In the genomic region with DNA sequence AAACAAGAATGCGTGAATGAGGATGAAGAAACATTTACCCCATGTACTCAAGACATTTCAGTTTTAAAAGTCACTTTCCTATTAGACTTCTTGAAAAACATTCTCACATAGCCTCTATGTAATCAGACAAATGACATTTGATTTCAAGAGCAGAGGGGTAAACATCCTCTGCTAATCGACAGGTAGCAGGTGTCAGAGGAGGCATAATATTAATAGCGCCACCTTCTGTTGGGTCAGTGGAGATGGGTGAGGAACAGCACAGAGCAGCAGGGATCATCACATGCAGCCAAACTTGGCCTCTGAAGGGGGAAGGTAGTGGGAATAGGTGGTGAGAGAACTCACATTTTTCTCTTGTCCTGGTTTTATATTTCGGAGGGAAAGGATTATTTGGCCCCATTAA, we compare ENCODE assay signal across 8 cellular contexts. TPM values are rescaled to one million over a fixed set of nuclear protein-coding genes. Genes with fewer than 3 reads are reported as not detected.
DNase-seq lines count a peak whose midpoint lies in the region; ATAC-seq and TF ChIP-seq lines count a peak whose summit lies in the region.

No MANE protein-coding gene starts in this region.

- H3K9me3 Mint-ChIP-seq in HFFc6: no peaks in the 10 kb centered on the region
- peaks cover 6% of the 10 kb centered on the region; the same call in 1 of the 2 replicates for H3K9me3 Mint-ChIP-seq in WTC11
- no peaks in the 10 kb centered on the region for H3K9me3 Mint-ChIP-seq in CD8-positive, alpha-beta memory T cell

- H3K4me3 Mint-ChIP-seq in HFFc6: no peak overlapping the region
- no peak overlapping the region for H3K4me3 Mint-ChIP-seq in WTC11
- H3K4me3 Mint-ChIP-seq in CD8-positive, alpha-beta memory T cell: peak overlapping the region in 2 of 7 donors; percentile 8 to 87

- TF ChIP-seq EP300 in suprapubic skin (IDR thresholded peaks at IDR 0.05): no peak

- POLR2A ChIA-PET in WTC11 (lab: Charles Lee): no interaction called here
- POLR2A ChIA-PET in CD8-positive, alpha-beta memory T cell (lab: Charles Lee): no interaction called here

- H3K36me3 Mint-ChIP-seq in HFFc6 (ENCODE audit: low read depth) (no peaks in the 10 kb centered on the region; the same call in 1 of the 2 replicates), WTC11 (peaks cover 37% of the 10 kb centered on the region)
- peaks cover 0 to 35% (median 6%) of the 10 kb centered on the region in 3 donors for H3K36me3 Mint-ChIP-seq in CD8-positive, alpha-beta memory T cell

- 63% methylated on average over 4 of the region's 4 CpGs for WGBS in liver
- 72% methylated on average over 4 of the region's 4 CpGs for WGBS in suprapubic skin

- ATAC-seq in WTC11 (peak; percentile 45), GM19395 (IDR thresholded peaks at IDR 0.05; ENCODE audit: unreplicated experiment) (no peak)

- H3K4me1 ChIP-seq in liver (ENCODE audit: control insufficient read depth in 4 of 4, insufficient read depth in 4 of 4, low read length in 3 of 4) (peaks cover 0 to 15% (median 13%) of the 10 kb centered on the region in 4 donors), suprapubic skin (peaks cover 20% of the 10 kb centered on the region)
- peaks cover 14% of the 10 kb centered on the region for H3K4me1 ChIP-seq in CD8-positive, alpha-beta memory T cell (ENCODE audit: insufficient read depth, low read length)

- TF ChIP-seq RAD21 in liver (IDR thresholded peaks at IDR 0.05): peak; percentile 40 to 68

- H3K27me3 Mint-ChIP-seq in HFFc6 (ENCODE audit: insufficient read depth) (0 out of 2 replicates have a peak, but pooled peaks cover 1% of the 10 kb centered on the region), WTC11 (ENCODE audit: low read depth) (peaks cover 15% of the 10 kb centered on the region)
- peaks cover 0 to 2% of the 10 kb centered on the region in 2 donors for H3K27me3 Mint-ChIP-seq in CD8-positive, alpha-beta memory T cell

- H3K9me3 ChIP-seq in liver (ENCODE audit: control insufficient read depth in 4 of 4, low read length in 3 of 4) (no peaks in the 10 kb centered on the region), suprapubic skin (no peaks in the 10 kb centered on the region)
- no peaks in the 10 kb centered on the region for H3K9me3 ChIP-seq in CD8-positive, alpha-beta memory T cell (ENCODE audit: low read length)

- TF ChIP-seq CTCF in HFFc6 (IDR thresholded peaks at IDR 0.05) (peak; percentile 78), WTC11 (IDR thresholded peaks at IDR 0.05) (peak; percentile 39; the same call in 1 of the 2 replicates), liver (IDR thresholded peaks at IDR 0.05; ENCODE audit: low read depth, low read length, missing input control) (peak; percentile 31), suprapubic skin (IDR thresholded peaks at IDR 0.05) (peak in 1 of 2 donors; percentile 12)

- no peak overlapping the region for H3K4me3 ChIP-seq in liver (ENCODE audit: low read depth in 1 of 3, low read length in 3 of 3)
- H3K4me3 ChIP-seq in suprapubic skin: no peak overlapping the region
- no peak overlapping the region for H3K4me3 ChIP-seq in CD8-positive, alpha-beta memory T cell (ENCODE audit: low read length)

- peaks cover 20% of the 10 kb centered on the region for H3K4me1 Mint-ChIP-seq in HFFc6 (ENCODE audit: low read depth)
- H3K4me1 Mint-ChIP-seq in WTC11: peaks cover 6% of the 10 kb centered on the region
- peaks cover 18 to 19% (median 18%) of the 10 kb centered on the region in 3 donors for H3K4me1 Mint-ChIP-seq in CD8-positive, alpha-beta memory T cell

- H3K27ac ChIP-seq in liver (ENCODE audit: low read depth in 1 of 2, low read length in 2 of 2) (no peak overlapping the region), suprapubic skin (no peak overlapping the region)
- no peak overlapping the region for H3K27ac ChIP-seq in CD8-positive, alpha-beta memory T cell (ENCODE audit: low read depth, low read length)

- H3K36me3 ChIP-seq in liver (ENCODE audit: control insufficient read depth in 4 of 4, insufficient read depth in 3 of 4, low read depth in 1 of 4, low read length in 3 of 4): peaks cover 4 to 22% (median 14%) of the 10 kb centered on the region in 4 donors
- peaks cover 36% of the 10 kb centered on the region for H3K36me3 ChIP-seq in suprapubic skin
- peaks cover 5% of the 10 kb centered on the region for H3K36me3 ChIP-seq in CD8-positive, alpha-beta memory T cell (ENCODE audit: insufficient read depth, low read length)

- no peak for TF ChIP-seq POLR2A in suprapubic skin (IDR thresholded peaks at IDR 0.05)

- peak; percentile 58 for DNase-seq in D341Med (ENCODE audit: low spot score)
- peak; percentile 18 for DNase-seq in HFFc6
- peak; percentile 27 for DNase-seq in WTC11 (ENCODE audit: low spot score)
- no peak for DNase-seq in suprapubic skin (ENCODE audit: low spot score in 2 of 2)
- DNase-seq in CD8-positive, alpha-beta memory T cell: no peak
- DNase-seq in stimulated activated CD4-positive, alpha-beta T cell treated with anti-CD3 and anti-CD28 coated beads, Interleukin-12 subunit alpha, Interleukin-12 subunit beta, amount 100 ng/mL, for 4 hours: no peak

- H3K27ac Mint-ChIP-seq in HFFc6: no peak overlapping the region
- 0 out of 2 replicates have a peak overlapping the region, but pooled peaks have one; percentile 13 for H3K27ac Mint-ChIP-seq in WTC11
- H3K27ac Mint-ChIP-seq in CD8-positive, alpha-beta memory T cell: peak overlapping the region in 3 of 8 donors; percentile 9 to 37 (median 12)

- H3K27me3 ChIP-seq in liver (ENCODE audit: control insufficient read depth in 4 of 4, insufficient read depth in 4 of 4, low read length in 3 of 4) (no peaks in the 10 kb centered on the region), suprapubic skin (no peaks in the 10 kb centered on the region)
- no peaks in the 10 kb centered on the region for H3K27me3 ChIP-seq in CD8-positive, alpha-beta memory T cell (ENCODE audit: insufficient read depth, low read length, poor library complexity, severe bottlenecking)

- CTCF ChIA-PET in WTC11 (lab: Charles Lee): interaction anchor here (0.6 kb wide), 1 partner anchor 475 kb away, joined by 4 read pairs; no protein-coding TSS in a partner anchor
- CTCF ChIA-PET in CD8-positive, alpha-beta memory T cell (lab: Charles Lee): no interaction called here

- H3K9ac ChIP-seq in liver (ENCODE audit: low read depth in 1 of 2, low read length in 2 of 2): no peak overlapping the region

TF ChIP-seq in WTC11, 78 proteins besides CTCF, POLR2A, EP300 and RAD21 (continues in another document):
- TF ChIP-seq MYBL2 (CRISPR knock-in tag; IDR thresholded peaks at IDR 0.05) (no peak), GRHL2 (CRISPR knock-in tag; IDR thresholded peaks at IDR 0.05; ENCODE audit: insufficient replicate concordance, severe bottlenecking) (no peak)
- TF ChIP-seq, protein P1, sequence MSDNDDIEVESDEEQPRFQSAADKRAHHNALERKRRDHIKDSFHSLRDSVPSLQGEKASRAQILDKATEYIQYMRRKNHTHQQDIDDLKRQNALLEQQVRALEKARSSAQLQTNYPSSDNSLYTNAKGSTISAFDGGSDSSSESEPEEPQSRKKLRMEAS (CRISPR knock-in tag; IDR thresholded peaks at IDR 0.05): 0 out of 2 replicates have a peak, but pooled peaks have one; percentile 22

TF ChIP-seq in liver, 16 proteins besides CTCF, POLR2A, EP300 and RAD21 (continues in another document):
- TF ChIP-seq FOXA2 (IDR thresholded peaks at IDR 0.05) (no peak), GABPA (IDR thresholded peaks at IDR 0.05 in 1 of 2, conservative IDR thresholded peaks at IDR 0.05 in 1 of 2) (no peak), FOXA1 (IDR thresholded peaks at IDR 0.05) (no peak)
- TF ChIP-seq, protein P2, sequence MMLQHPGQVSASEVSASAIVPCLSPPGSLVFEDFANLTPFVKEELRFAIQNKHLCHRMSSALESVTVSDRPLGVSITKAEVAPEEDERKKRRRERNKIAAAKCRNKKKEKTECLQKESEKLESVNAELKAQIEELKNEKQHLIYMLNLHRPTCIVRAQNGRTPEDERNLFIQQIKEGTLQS (IDR thresholded peaks at IDR 0.05): no peak
- TF ChIP-seq, protein P3, sequence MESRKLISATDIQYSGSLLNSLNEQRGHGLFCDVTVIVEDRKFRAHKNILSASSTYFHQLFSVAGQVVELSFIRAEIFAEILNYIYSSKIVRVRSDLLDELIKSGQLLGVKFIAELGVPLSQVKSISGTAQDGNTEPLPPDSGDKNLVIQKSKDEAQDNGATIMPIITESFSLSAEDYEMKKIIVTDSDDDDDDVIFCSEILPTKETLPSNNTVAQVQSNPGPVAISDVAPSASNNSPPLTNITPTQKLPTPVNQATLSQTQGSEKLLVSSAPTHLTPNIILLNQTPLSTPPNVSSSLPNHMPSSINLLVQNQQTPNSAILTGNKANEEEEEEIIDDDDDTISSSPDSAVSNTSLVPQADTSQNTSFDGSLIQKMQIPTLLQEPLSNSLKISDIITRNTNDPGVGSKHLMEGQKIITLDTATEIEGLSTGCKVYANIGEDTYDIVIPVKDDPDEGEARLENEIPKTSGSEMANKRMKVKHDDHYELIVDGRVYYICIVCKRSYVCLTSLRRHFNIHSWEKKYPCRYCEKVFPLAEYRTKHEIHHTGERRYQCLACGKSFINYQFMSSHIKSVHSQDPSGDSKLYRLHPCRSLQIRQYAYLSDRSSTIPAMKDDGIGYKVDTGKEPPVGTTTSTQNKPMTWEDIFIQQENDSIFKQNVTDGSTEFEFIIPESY (IDR thresholded peaks at IDR 0.05): no peak

RNA-seq across cellular contexts. Expression of a gene that starts 3.3 kb away (rescaled TPM):
- total RNA-seq in HFFc6 (2021; fragmentation: NEBNext Ultra II Directional; extraction: Animal tissue kit (Norgen Biotek cat#: 25700)): 1 to 10 TPM; 2.0 to 2.9 (median 2.2) TPM
- total RNA-seq in WTC11 (2021) (5.2 to 5.8 TPM (median 5.4 TPM) in 3 replicates), liver (1 to 10 TPM; 1.8 to 4.0 TPM), suprapubic skin (1 to 10 TPM; 2.9 to 5.2 (median 3.6) TPM)
- under 1 TPM; 0.42 to 0.51 TPM for polyA plus RNA-seq in liver
- total RNA-seq in CD8-positive, alpha-beta memory T cell: 1 to 10 TPM; 7.8 to 7.9 TPM
- 0.82 TPM for polyA plus RNA-seq in CD8-positive, alpha-beta memory T cell

RNA-seq across cellular contexts. Expression of a gene that starts 9.0 kb away (rescaled TPM):
- 10 to 100 TPM; 13.2 to 16.1 (median 13.5) TPM for total RNA-seq in HFFc6 (2021; fragmentation: NEBNext Ultra II Directional; extraction: Animal tissue kit (Norgen Biotek cat#: 25700))
- 11.6 to 14.6 TPM (median 12.3 TPM) in 3 replicates for total RNA-seq in WTC11 (2021)
- 10 to 100 TPM in 1 of 2 donors, 1 to 10 TPM in 1; 6.4 to 12.6 TPM for total RNA-seq in liver
- polyA plus RNA-seq in liver: 1 to 10 TPM; 3.9 to 4.2 TPM
- 10 to 100 TPM in 2 of 4 donors, 1 to 10 TPM in 2; 5.1 to 14.5 (median 11.0) TPM for total RNA-seq in suprapubic skin
- total RNA-seq in CD8-positive, alpha-beta memory T cell: 10 to 100 TPM; 31.0 to 34.6 TPM
- polyA plus RNA-seq in CD8-positive, alpha-beta memory T cell: 4.6 TPM

Comparison
In these comparisons a context has a peak if more than half of its experiments do, and no peak if none do; other contexts are left out.
1. DNase-seq: peak in D341Med (single experiment), HFFc6 (single experiment) and WTC11 (single experiment); none in suprapubic skin (0 of 2), CD8-positive, alpha-beta memory T cell (0 of 5) and stimulated activated CD4-positive, alpha-beta T cell treated with anti-CD3 and anti-CD28 coated beads, Interleukin-12 subunit alpha, Interleukin-12 subunit beta, amount 100 ng/mL, for 4 hours (single experiment).